In genomic region chr2:119482481-119483394, GRCh38 we compare ENCODE assay signal across 1 cellular context.
TF ChIP-seq lines count a peak whose summit lies in the region.

No MANE protein-coding gene starts in this region.

TF ChIP-seq in WTC11, 78 proteins besides CTCF, POLR2A, EP300 and RAD21 (continued from another document):
- no peak for TF ChIP-seq ERG (CRISPR knock-in tag; IDR thresholded peaks at IDR 0.05)
- no peak for TF ChIP-seq ZNF219 (CRISPR knock-in tag; IDR thresholded peaks at IDR 0.05; ENCODE audit: borderline replicate concordance)
- no peak for TF ChIP-seq CDX4 (CRISPR knock-in tag; IDR thresholded peaks at IDR 0.05; ENCODE audit: borderline replicate concordance)
- no peak for TF ChIP-seq AR (CRISPR knock-in tag; IDR thresholded peaks at IDR 0.05)
- no peak for TF ChIP-seq NFATC4 (CRISPR knock-in tag; IDR thresholded peaks at IDR 0.05)
- TF ChIP-seq ATF6 (CRISPR knock-in tag; IDR thresholded peaks at IDR 0.05): no peak
- TF ChIP-seq ZBTB43 (CRISPR knock-in tag; IDR thresholded peaks at IDR 0.05): no peak
- no peak for TF ChIP-seq PREB (CRISPR knock-in tag; IDR thresholded peaks at IDR 0.05; ENCODE audit: borderline replicate concordance)
- no peak for TF ChIP-seq MXD4 (CRISPR knock-in tag; IDR thresholded peaks at IDR 0.05; ENCODE audit: borderline replicate concordance)
- no peak for TF ChIP-seq ZNF263 (CRISPR knock-in tag; IDR thresholded peaks at IDR 0.05; ENCODE audit: low read depth)
- no peak for TF ChIP-seq RELA (CRISPR knock-in tag; IDR thresholded peaks at IDR 0.05; ENCODE audit: borderline replicate concordance)
- TF ChIP-seq E2F1 (CRISPR knock-in tag; IDR thresholded peaks at IDR 0.05): no peak
- no peak for TF ChIP-seq HMGA2 (CRISPR knock-in tag; IDR thresholded peaks at IDR 0.05)
- TF ChIP-seq ELF4 (CRISPR knock-in tag; IDR thresholded peaks at IDR 0.05; ENCODE audit: low read depth): no peak
